Comparison of ENCODE assay signal across 11 cellular contexts in genomic region chr18:44938396-44939036, GRCh38.
DNase-seq lines count a peak whose midpoint lies in the region; ATAC-seq lines count a peak whose summit lies in the region.
"Had no signal": no experiment of that assay in that cellular context is flagged by ENCODE, and none has a peak within 500 bp of the region (broad histone marks: within the 10 kb centered on the region; RNA-seq: fewer than 3 reads in every experiment).

No MANE protein-coding gene starts in this region.

- no peaks in the 10 kb centered on the region for H3K36me3 ChIP-seq in mesendoderm (ENCODE audit: control insufficient read depth, insufficient read depth, low read length)
- H3K36me3 ChIP-seq: HAP-1 had no signal

- H3K79me1 ChIP-seq in mesendoderm (ENCODE audit: low read length) = no peaks in the 10 kb centered on the region

- peak; percentile 91 for DNase-seq in DMS153 (lab: John Stamatoyannopoulos, UW)
- DNase-seq in NCI-H2029 treated with DMSO at 0.1 percent for 48 hours (lab: John Stamatoyannopoulos, UW) = peak; percentile 85
- peak; percentile 71 for DNase-seq in SK-N-DZ (ENCODE audit: low spot score)
- peak; percentile 92 for DNase-seq in mesendoderm
- DNase-seq in cerebellar cortex (ENCODE audit: low spot score) = no peak
- DNase-seq in posterior cingulate gyrus = no peak
- DNase-seq: stimulated activated CD4-positive, alpha-beta T cell treated with anti-CD3 and anti-CD28 coated beads, Interleukin-1b, Interleukin-23, amount 100 ng/mL, for 48 hours had no signal

- H2BK15ac ChIP-seq in mesendoderm (replicated peaks; ENCODE audit: low read depth) = no peak overlapping the region

- no peak overlapping the region for H4K8ac ChIP-seq in mesendoderm (ENCODE audit: low read depth, low read length)

- no peak overlapping the region for H3K18ac ChIP-seq in mesendoderm (ENCODE audit: low read length)

- no peak overlapping the region for H3K56ac ChIP-seq in mesendoderm (ENCODE audit: low read length)

- no CpG with 5 or more reads among the region's 7 CpGs for WGBS in mesendoderm (ENCODE audit: extremely low coverage, insufficient coverage, low lambda C conversion rate)

- H4K5ac ChIP-seq in mesendoderm (ENCODE audit: low read length) = peak overlapping the region; percentile 41

- no peak overlapping the region for H2BK120ac ChIP-seq in mesendoderm (ENCODE audit: low read depth, low read length)

- H3K23ac ChIP-seq in mesendoderm (ENCODE audit: low read length) = no peak overlapping the region

- intact Hi-C loops in posterior cingulate gyrus (cut with DNase I) = no loop called here

- ATAC-seq in HG03175 (IDR thresholded peaks at IDR 0.05; ENCODE audit: unreplicated experiment) (no peak), GM18520 (IDR thresholded peaks at IDR 0.05; ENCODE audit: unreplicated experiment) (no peak)
- ATAC-seq: K562 had no signal

- H3K4me3 ChIP-seq in mesendoderm (ENCODE audit: low read length) = no peak overlapping the region
- H3K4me3 ChIP-seq: HAP-1, K562 had no signal

- peak overlapping the region; percentile 39 for H3K27ac ChIP-seq in mesendoderm (ENCODE audit: low read depth, low read length)

- no peaks in the 10 kb centered on the region for H3K79me2 ChIP-seq in mesendoderm (ENCODE audit: control insufficient read depth, insufficient read depth, low read length)

- H3K4me2 ChIP-seq in mesendoderm (ENCODE audit: low read length) = no peak overlapping the region

- H3K4me1 ChIP-seq in mesendoderm (ENCODE audit: control insufficient read depth, low read depth, low read length) = peaks cover 3% of the 10 kb centered on the region
- H3K4me1 ChIP-seq: HAP-1 had no signal

- H3K27me3 ChIP-seq in mesendoderm (ENCODE audit: insufficient read depth, low read length, poor library complexity) = no peaks in the 10 kb centered on the region

- no peak overlapping the region for H2AK5ac ChIP-seq in mesendoderm (ENCODE audit: low read length)

- peak overlapping the region; percentile 29 for H2BK5ac ChIP-seq in mesendoderm (ENCODE audit: low read length)

- H3K9ac ChIP-seq in mesendoderm (ENCODE audit: low read length) = no peak overlapping the region

- no peak overlapping the region for H3K4ac ChIP-seq in mesendoderm (ENCODE audit: low read depth, low read length)

Comparison
In these comparisons a context has a peak if more than half of its experiments do, and no peak if none do; other contexts are left out.
1. DNase-seq: peak in DMS153 (single experiment), NCI-H2029 treated with DMSO at 0.1 percent for 48 hours (single experiment), SK-N-DZ (single experiment) and mesendoderm (single experiment); none in cerebellar cortex (single experiment) and posterior cingulate gyrus (0 of 10).